Comparison of ENCODE assay signal across 1 cellular context in the genomic region with DNA sequence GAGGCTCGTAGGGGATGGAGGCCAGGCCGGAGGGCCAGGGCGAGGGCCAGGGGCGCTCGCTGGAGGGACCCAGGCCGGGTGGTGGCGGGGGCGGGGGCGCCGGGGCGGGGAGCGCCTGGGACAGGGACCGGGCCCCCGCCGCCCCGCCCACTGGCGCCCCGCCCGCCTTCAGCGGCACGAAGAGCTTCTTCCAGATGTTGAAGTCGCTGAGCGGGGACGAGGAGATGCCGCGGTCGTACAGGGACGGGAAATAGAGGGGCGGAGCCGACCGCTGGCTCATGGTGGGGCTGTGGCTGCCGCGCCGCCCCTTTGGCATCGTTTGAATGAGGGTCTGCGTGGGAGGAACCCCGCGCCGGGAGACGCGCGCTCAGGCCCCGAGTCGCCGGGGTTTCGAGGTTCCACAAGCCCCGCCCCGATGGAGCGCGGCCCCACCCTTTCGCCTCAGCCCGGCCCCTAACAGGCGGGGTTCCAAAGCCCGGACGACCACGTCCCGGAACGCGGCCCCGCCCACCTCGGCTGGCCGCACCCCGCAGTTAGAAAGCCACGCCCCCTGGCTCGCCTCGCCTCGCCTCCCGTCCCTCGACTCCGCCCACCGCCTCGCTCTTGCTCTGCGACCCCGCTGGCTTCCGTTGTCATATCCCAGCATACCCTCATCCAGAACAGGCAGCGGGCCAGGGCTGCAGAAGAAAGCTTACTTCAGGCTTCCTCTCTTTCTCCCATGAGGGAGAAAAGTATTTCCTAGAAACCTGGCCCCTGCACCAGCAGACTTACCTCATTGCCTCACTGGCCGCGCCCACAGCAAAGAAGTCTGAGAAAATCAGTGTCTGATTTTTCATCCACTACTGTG.
TF ChIP-seq lines count a peak whose summit lies in the region.

A gene with protein sequence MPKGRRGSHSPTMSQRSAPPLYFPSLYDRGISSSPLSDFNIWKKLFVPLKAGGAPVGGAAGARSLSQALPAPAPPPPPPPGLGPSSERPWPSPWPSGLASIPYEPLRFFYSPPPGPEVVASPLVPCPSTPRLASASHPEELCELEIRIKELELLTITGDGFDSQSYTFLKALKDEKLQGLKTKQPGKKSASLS (minus strand): TSS at position 402 of the 847 bp plus-strand sequence. CDS start 86 bp downstream, at position 316.

TF ChIP-seq in K562, 482 proteins besides CTCF, POLR2A, EP300 and RAD21 (continued from another document and continues in another):
- no peak for TF ChIP-seq ZNF592 (IDR thresholded peaks at IDR 0.05)
- TF ChIP-seq TBL1XR1 (IDR thresholded peaks at IDR 0.05; ENCODE audit: low read length in 2 of 2) = no peak
- TF ChIP-seq HBP1 (CRISPR knock-in tag; IDR thresholded peaks at IDR 0.05) = peak; percentile 66; the same call in 1 of the 2 replicates
- TF ChIP-seq ZNF316 (IDR thresholded peaks at IDR 0.05) = no peak
- TF ChIP-seq CGGBP1 (CRISPR knock-in tag; IDR thresholded peaks at IDR 0.05) = no peak
- no peak for TF ChIP-seq NUFIP1 (IDR thresholded peaks at IDR 0.05; ENCODE audit: partially characterized antibody)
- peak in 1 of 2 experiments; percentile 61; a peak in 1 of 4 replicates for TF ChIP-seq SRF (CRISPR knock-in tag; IDR thresholded peaks at IDR 0.05)
- TF ChIP-seq RBBP5 (IDR thresholded peaks at IDR 0.05; ENCODE audit: borderline replicate concordance, insufficient read depth, low read length, poor library complexity, severe bottlenecking) = peak; percentile 57
- no peak for TF ChIP-seq FOXJ2 (tag; IDR thresholded peaks at IDR 0.05)
- no peak for TF ChIP-seq CREBBP (IDR thresholded peaks at IDR 0.05; ENCODE audit: low read depth, low read length)
- TF ChIP-seq ZNF140 (CRISPR knock-in tag; IDR thresholded peaks at IDR 0.05) = no peak
- TF ChIP-seq RHOXF2B (CRISPR knock-in tag; conservative IDR thresholded peaks at IDR 0.05) = no peak
- no peak; the same call in 1 of the 2 replicates for TF ChIP-seq ZNF263 (CRISPR knock-in tag; IDR thresholded peaks at IDR 0.05; ENCODE audit: borderline replicate concordance)
- no peak for TF ChIP-seq TOE1 (IDR thresholded peaks at IDR 0.05; ENCODE audit: borderline replicate concordance)
- no peak for TF ChIP-seq TOE1 (CRISPR knock-in tag; IDR thresholded peaks at IDR 0.05; ENCODE audit: borderline replicate concordance, low read depth)
- TF ChIP-seq SRSF3 (IDR thresholded peaks at IDR 0.05; ENCODE audit: insufficient read depth, low read length) = no peak
- 0 out of 2 replicates have a peak, but pooled peaks have one; percentile 34 for TF ChIP-seq ERF (CRISPR knock-in tag; IDR thresholded peaks at IDR 0.05)
- 0 out of 2 replicates have a peak, but pooled peaks have one; percentile 79 for TF ChIP-seq STAT6 (CRISPR knock-in tag; IDR thresholded peaks at IDR 0.05)
- no peak for TF ChIP-seq BACH1 (tag; IDR thresholded peaks at IDR 0.05)
- no peak for TF ChIP-seq NCOA1 (IDR thresholded peaks at IDR 0.05; ENCODE audit: low read depth)
- no peak for TF ChIP-seq ZNF311 (CRISPR knock-in tag; IDR thresholded peaks at IDR 0.05)
- TF ChIP-seq TEAD4 (IDR thresholded peaks at IDR 0.05; ENCODE audit: low read length) = no peak
- no peak for TF ChIP-seq TEAD4 (CRISPR knock-in tag; IDR thresholded peaks at IDR 0.05; ENCODE audit: borderline replicate concordance)
- TF ChIP-seq ZNF174 (CRISPR knock-in tag; IDR thresholded peaks at IDR 0.05) = no peak
- TF ChIP-seq KAT7 (CRISPR knock-in tag; IDR thresholded peaks at IDR 0.05; ENCODE audit: borderline replicate concordance) = no peak
- TF ChIP-seq PBX2 (CRISPR knock-in tag; IDR thresholded peaks at IDR 0.05; ENCODE audit: low read depth) = no peak
- no peak for TF ChIP-seq PBX2 (tag; conservative IDR thresholded peaks at IDR 0.05; ENCODE audit: low read depth)
- no peak for TF ChIP-seq TBP (optimal IDR thresholded peaks at IDR 0.05; ENCODE audit: low read depth, low read length)
- no peak for TF ChIP-seq ARHGAP35 (IDR thresholded peaks at IDR 0.05; ENCODE audit: partially characterized antibody)
- no peak for TF ChIP-seq SMARCA5 (IDR thresholded peaks at IDR 0.05)
- no peak for TF ChIP-seq ZNF224 (CRISPR knock-in tag; IDR thresholded peaks at IDR 0.05)
- TF ChIP-seq ZBTB17 (CRISPR knock-in tag; IDR thresholded peaks at IDR 0.05) = no peak
- TF ChIP-seq RB1 (IDR thresholded peaks at IDR 0.05; ENCODE audit: low read depth) = peak; percentile 47; the same call in 1 of the 2 replicates
- TF ChIP-seq ZNF175 (CRISPR knock-in tag; IDR thresholded peaks at IDR 0.05; ENCODE audit: low read depth) = no peak
- TF ChIP-seq CBFA2T2 (conservative IDR thresholded peaks at IDR 0.05) = no peak
- no peak for TF ChIP-seq WHSC1 (IDR thresholded peaks at IDR 0.05; ENCODE audit: low read length)
- no peak for TF ChIP-seq ZKSCAN8 (CRISPR knock-in tag; IDR thresholded peaks at IDR 0.05)
- TF ChIP-seq ZNF699 (CRISPR knock-in tag; IDR thresholded peaks at IDR 0.05; ENCODE audit: insufficient replicate concordance) = no peak
- no peak for TF ChIP-seq ZNF75A (CRISPR knock-in tag; IDR thresholded peaks at IDR 0.05)
- TF ChIP-seq, protein P1, sequence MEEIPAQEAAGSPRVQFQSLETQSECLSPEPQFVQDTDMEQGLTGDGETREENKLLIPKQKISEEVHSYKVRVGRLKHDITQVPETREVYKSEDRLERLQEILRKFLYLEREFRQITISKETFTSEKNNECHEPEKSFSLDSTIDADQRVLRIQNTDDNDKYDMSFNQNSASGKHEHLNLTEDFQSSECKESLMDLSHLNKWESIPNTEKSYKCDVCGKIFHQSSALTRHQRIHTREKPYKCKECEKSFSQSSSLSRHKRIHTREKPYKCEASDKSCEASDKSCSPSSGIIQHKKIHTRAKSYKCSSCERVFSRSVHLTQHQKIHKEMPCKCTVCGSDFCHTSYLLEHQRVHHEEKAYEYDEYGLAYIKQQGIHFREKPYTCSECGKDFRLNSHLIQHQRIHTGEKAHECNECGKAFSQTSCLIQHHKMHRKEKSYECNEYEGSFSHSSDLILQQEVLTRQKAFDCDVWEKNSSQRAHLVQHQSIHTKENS (CRISPR knock-in tag; IDR thresholded peaks at IDR 0.05) = no peak
- no peak for TF ChIP-seq ZNF57 (CRISPR knock-in tag; IDR thresholded peaks at IDR 0.05)
- TF ChIP-seq ZNF232 (CRISPR knock-in tag; IDR thresholded peaks at IDR 0.05) = no peak
- TF ChIP-seq SIRT6 (IDR thresholded peaks at IDR 0.05; ENCODE audit: low read depth, low read length) = no peak
- no peak for TF ChIP-seq JUNB (CRISPR knock-in tag; conservative IDR thresholded peaks at IDR 0.05)
- TF ChIP-seq, protein P2, sequence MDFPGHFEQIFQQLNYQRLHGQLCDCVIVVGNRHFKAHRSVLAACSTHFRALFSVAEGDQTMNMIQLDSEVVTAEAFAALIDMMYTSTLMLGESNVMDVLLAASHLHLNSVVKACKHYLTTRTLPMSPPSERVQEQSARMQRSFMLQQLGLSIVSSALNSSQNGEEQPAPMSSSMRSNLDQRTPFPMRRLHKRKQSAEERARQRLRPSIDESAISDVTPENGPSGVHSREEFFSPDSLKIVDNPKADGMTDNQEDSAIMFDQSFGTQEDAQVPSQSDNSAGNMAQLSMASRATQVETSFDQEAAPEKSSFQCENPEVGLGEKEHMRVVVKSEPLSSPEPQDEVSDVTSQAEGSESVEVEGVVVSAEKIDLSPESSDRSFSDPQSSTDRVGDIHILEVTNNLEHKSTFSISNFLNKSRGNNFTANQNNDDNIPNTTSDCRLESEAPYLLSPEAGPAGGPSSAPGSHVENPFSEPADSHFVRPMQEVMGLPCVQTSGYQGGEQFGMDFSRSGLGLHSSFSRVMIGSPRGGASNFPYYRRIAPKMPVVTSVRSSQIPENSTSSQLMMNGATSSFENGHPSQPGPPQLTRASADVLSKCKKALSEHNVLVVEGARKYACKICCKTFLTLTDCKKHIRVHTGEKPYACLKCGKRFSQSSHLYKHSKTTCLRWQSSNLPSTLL (IDR thresholded peaks at IDR 0.05) = no peak
- TF ChIP-seq, protein P3, sequence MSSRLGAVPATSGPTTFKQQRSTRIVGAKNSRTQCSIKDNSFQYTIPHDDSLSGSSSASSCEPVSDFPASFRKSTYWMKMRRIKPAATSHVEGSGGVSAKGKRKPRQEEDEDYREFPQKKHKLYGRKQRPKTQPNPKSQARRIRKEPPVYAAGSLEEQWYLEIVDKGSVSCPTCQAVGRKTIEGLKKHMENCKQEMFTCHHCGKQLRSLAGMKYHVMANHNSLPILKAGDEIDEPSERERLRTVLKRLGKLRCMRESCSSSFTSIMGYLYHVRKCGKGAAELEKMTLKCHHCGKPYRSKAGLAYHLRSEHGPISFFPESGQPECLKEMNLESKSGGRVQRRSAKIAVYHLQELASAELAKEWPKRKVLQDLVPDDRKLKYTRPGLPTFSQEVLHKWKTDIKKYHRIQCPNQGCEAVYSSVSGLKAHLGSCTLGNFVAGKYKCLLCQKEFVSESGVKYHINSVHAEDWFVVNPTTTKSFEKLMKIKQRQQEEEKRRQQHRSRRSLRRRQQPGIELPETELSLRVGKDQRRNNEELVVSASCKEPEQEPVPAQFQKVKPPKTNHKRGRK (tag; IDR thresholded peaks at IDR 0.05) = no peak
